In the genomic region with DNA sequence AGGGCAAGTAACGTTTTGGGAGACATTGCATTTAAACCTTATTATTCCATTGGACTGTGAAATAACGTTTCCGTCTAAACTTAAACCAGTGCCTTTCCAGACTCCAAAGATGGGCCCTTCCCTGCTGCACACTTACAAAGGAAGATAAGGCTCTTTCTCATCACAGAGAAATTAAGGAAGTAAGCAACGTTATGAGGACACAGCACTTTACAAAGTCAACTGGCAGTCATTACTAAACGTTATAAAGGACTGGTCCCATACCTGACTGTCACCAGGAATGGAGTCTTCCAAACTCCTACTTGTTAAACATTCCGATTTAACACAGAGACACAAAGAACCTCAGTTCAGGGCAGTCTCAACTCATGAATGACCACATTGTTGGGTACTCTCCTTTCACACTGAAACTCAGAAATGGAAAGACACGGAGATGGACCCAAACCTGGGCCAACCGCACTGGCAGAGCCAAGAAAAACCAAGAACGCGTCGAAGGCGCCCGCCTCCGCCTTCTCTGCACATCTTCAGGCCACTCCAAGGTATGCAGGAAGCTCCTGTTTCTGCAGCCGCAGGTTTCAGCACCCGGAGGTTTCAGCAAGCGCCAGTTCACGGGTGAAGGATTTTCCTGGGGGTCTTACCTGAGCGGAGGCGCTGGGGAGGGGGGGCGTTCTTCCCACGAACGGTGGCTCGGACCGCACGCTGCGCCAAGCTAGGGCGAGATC, we compare ENCODE assay signal across 8 cellular contexts. TPM values are rescaled to one million over a fixed set of nuclear protein-coding genes. Genes with fewer than 3 reads are reported as not detected.
A peak's percentile ranks its signal among the peaks of the same experiment; 100 is the strongest.
DNase-seq lines count a peak whose midpoint lies in the region; TF ChIP-seq lines count a peak whose summit lies in the region.

No MANE protein-coding gene starts in this region.

- 2% methylated on average over 28 of the region's 28 CpGs for WGBS in urinary bladder

- no peaks in the 10 kb centered on the region for H3K9me3 ChIP-seq in endocrine pancreas (ENCODE audit: control insufficient read depth, low read length)

- no peak for TF ChIP-seq CTCF in GM20000 (IDR thresholded peaks at IDR 0.05; ENCODE audit: extremely low read depth, missing control alignments)

- H3K36me3 ChIP-seq in endocrine pancreas (ENCODE audit: control insufficient read depth, insufficient read depth, low read length) (no peaks in the 10 kb centered on the region), urinary bladder (ENCODE audit: insufficient read depth) (no peaks in the 10 kb centered on the region)

- no peaks in the 10 kb centered on the region for H3K27me3 ChIP-seq in endocrine pancreas (ENCODE audit: control insufficient read depth, insufficient read depth, low read length)

- DNase-seq in DMS53 treated with DMSO at 0.1 percent for 48 hours (lab: John Stamatoyannopoulos, UW; ENCODE audit: unreplicated experiment) (peak; percentile 16), GM20000 (ENCODE audit: low spot score) (peak; percentile 26), HPDE6-E6E7 (ENCODE audit: extremely low spot score) (peak; percentile 16), SW480 (ENCODE audit: low spot score) (peak; percentile 41), middle frontal gyrus (ENCODE audit: extremely low spot score, low spot score) (peak; percentile 16), cerebellar nuclear complex (lab: John Stamatoyannopoulos, UW) (no peak)

- peak overlapping the region; percentile 61 for H3K4me3 ChIP-seq in endocrine pancreas (ENCODE audit: control insufficient read depth, insufficient read depth, low read length)
- peak overlapping the region; percentile 94 for H3K4me3 ChIP-seq in urinary bladder (ENCODE audit: low read depth, low read length)

- H3K27ac ChIP-seq in urinary bladder (ENCODE audit: low read depth), result peak overlapping the region; percentile 11

- peak overlapping the region; percentile 71 for H3K9ac ChIP-seq in endocrine pancreas (ENCODE audit: control insufficient read depth, insufficient read depth, low read length)

- H3K4me1 ChIP-seq in endocrine pancreas (ENCODE audit: control insufficient read depth, insufficient read depth, low read length) (peaks cover 4% of the 10 kb centered on the region), urinary bladder (ENCODE audit: insufficient read depth) (no peaks in the 10 kb centered on the region)

RNA-seq across cellular contexts. Expression of a gene that starts 0.7 kb away (rescaled TPM):
- 62.9 TPM for total RNA-seq in urinary bladder
- 44.7 TPM for polyA plus RNA-seq in urinary bladder

Comparison
In these comparisons a context has a peak if more than half of its experiments do, and no peak if none do; other contexts are left out.
1. DNase-seq: peak in DMS53 treated with DMSO at 0.1 percent for 48 hours (single experiment), GM20000 (single experiment), HPDE6-E6E7 (single experiment), SW480 (single experiment) and middle frontal gyrus (single experiment); none in cerebellar nuclear complex (0 of 2).